Comparison of ENCODE assay signal across 1 cellular context in the genomic region with DNA sequence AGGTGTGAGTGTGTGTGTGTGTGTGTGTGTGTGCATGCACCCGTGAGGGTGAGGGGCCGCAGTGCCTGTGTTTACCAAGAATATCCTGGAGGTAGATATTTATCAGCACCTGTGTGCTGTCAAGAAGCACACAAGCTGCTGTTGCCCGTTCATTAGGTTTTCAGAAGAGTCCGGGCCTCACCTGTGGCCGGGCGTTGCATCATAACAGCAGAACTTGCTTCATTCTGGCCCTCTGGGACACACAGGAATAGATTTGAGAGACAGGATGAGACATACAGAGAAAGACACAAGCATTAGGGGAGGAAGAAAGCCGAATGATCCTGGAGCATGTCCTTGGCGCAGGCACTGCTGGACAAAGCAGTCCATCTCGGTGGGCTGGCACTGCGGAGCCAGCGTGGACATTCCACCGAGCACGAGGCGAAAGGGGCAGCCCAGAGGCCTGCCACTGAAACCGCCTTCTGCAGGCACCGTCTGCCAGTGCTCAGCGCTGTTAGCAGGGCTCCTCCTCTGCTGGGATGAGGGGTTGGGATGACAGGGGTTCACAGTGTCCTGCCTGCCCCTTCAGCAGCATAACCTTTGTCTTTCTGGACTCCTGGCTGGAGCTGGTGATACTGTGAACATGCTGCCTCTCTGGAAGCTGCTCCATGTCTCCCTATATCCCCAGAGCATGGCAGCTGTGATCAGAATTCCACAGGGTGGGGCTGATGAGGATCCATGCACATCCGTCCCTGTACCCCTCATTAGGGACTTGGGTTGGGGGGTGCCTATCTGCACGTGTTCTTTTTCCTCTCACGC.
TF ChIP-seq lines count a peak whose summit lies in the region.

No MANE protein-coding gene starts in this region.

TF ChIP-seq in SK-N-SH, 30 proteins besides CTCF, POLR2A, EP300 and RAD21:
- TF ChIP-seq FOXM1 (IDR thresholded peaks at IDR 0.05; ENCODE audit: low read depth), result no peak
- TF ChIP-seq FOXJ3 (CRISPR knock-in tag; IDR thresholded peaks at IDR 0.05), result 0 out of 2 replicates have a peak, but pooled peaks have one; percentile 28
